2 cellular contexts compared by ENCODE assay signal in the genomic region with DNA sequence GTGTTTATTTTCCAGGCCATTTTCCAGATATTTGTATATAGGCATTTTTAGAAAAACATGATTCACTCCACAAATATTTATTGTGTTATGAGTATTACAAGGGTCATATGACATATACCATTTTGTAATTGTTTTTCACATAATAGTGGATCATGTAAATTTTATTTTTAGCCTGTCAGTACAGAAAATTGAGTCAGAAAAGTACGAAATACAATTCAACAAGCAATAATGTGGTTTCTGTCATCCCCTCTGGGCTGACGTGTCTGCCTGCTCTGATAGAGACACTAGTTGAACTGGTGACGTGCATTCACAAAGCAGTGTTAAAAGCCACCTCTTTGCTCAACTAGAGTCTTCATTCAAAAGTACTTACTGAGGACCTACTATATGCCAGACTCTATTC.
A peak's percentile ranks its signal among the peaks of the same experiment; 100 is the strongest.
TF ChIP-seq lines count a peak whose summit lies in the region.

No MANE protein-coding gene starts in this region.

TF ChIP-seq in IMR-90, 13 proteins besides CTCF, POLR2A, EP300 and RAD21 (continued from another document):
- TF ChIP-seq, protein P1, sequence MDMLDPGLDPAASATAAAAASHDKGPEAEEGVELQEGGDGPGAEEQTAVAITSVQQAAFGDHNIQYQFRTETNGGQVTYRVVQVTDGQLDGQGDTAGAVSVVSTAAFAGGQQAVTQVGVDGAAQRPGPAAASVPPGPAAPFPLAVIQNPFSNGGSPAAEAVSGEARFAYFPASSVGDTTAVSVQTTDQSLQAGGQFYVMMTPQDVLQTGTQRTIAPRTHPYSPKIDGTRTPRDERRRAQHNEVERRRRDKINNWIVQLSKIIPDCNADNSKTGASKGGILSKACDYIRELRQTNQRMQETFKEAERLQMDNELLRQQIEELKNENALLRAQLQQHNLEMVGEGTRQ (IDR thresholded peaks at IDR 0.05; ENCODE audit: low read depth, low read length) = no peak
- TF ChIP-seq FOS (IDR thresholded peaks at IDR 0.05; ENCODE audit: low read depth, low read length) = 0 out of 2 replicates have a peak, but pooled peaks have one; percentile 12

TF ChIP-seq in K562, 482 proteins besides CTCF, POLR2A, EP300 and RAD21 (continued from another document):
- TF ChIP-seq, protein P2, sequence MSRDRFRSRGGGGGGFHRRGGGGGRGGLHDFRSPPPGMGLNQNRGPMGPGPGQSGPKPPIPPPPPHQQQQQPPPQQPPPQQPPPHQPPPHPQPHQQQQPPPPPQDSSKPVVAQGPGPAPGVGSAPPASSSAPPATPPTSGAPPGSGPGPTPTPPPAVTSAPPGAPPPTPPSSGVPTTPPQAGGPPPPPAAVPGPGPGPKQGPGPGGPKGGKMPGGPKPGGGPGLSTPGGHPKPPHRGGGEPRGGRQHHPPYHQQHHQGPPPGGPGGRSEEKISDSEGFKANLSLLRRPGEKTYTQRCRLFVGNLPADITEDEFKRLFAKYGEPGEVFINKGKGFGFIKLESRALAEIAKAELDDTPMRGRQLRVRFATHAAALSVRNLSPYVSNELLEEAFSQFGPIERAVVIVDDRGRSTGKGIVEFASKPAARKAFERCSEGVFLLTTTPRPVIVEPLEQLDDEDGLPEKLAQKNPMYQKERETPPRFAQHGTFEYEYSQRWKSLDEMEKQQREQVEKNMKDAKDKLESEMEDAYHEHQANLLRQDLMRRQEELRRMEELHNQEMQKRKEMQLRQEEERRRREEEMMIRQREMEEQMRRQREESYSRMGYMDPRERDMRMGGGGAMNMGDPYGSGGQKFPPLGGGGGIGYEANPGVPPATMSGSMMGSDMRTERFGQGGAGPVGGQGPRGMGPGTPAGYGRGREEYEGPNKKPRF (IDR thresholded peaks at IDR 0.05; ENCODE audit: low read depth, low read length) = no peak
- TF ChIP-seq, protein P3, sequence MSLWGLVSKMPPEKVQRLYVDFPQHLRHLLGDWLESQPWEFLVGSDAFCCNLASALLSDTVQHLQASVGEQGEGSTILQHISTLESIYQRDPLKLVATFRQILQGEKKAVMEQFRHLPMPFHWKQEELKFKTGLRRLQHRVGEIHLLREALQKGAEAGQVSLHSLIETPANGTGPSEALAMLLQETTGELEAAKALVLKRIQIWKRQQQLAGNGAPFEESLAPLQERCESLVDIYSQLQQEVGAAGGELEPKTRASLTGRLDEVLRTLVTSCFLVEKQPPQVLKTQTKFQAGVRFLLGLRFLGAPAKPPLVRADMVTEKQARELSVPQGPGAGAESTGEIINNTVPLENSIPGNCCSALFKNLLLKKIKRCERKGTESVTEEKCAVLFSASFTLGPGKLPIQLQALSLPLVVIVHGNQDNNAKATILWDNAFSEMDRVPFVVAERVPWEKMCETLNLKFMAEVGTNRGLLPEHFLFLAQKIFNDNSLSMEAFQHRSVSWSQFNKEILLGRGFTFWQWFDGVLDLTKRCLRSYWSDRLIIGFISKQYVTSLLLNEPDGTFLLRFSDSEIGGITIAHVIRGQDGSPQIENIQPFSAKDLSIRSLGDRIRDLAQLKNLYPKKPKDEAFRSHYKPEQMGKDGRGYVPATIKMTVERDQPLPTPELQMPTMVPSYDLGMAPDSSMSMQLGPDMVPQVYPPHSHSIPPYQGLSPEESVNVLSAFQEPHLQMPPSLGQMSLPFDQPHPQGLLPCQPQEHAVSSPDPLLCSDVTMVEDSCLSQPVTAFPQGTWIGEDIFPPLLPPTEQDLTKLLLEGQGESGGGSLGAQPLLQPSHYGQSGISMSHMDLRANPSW (CRISPR knock-in tag; IDR thresholded peaks at IDR 0.05) = no peak
- TF ChIP-seq, protein P4, sequence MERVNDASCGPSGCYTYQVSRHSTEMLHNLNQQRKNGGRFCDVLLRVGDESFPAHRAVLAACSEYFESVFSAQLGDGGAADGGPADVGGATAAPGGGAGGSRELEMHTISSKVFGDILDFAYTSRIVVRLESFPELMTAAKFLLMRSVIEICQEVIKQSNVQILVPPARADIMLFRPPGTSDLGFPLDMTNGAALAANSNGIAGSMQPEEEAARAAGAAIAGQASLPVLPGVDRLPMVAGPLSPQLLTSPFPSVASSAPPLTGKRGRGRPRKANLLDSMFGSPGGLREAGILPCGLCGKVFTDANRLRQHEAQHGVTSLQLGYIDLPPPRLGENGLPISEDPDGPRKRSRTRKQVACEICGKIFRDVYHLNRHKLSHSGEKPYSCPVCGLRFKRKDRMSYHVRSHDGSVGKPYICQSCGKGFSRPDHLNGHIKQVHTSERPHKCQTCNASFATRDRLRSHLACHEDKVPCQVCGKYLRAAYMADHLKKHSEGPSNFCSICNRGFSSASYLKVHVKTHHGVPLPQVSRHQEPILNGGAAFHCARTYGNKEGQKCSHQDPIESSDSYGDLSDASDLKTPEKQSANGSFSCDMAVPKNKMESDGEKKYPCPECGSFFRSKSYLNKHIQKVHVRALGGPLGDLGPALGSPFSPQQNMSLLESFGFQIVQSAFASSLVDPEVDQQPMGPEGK (CRISPR knock-in tag; IDR thresholded peaks at IDR 0.05; ENCODE audit: borderline replicate concordance) = no peak
- TF ChIP-seq, protein P5, sequence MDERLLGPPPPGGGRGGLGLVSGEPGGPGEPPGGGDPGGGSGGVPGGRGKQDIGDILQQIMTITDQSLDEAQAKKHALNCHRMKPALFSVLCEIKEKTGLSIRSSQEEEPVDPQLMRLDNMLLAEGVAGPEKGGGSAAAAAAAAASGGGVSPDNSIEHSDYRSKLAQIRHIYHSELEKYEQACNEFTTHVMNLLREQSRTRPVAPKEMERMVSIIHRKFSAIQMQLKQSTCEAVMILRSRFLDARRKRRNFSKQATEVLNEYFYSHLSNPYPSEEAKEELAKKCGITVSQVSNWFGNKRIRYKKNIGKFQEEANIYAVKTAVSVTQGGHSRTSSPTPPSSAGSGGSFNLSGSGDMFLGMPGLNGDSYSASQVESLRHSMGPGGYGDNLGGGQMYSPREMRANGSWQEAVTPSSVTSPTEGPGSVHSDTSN (CRISPR knock-in tag; IDR thresholded peaks at IDR 0.05; ENCODE audit: low read depth) = no peak
- TF ChIP-seq, protein P5 (tag; conservative IDR thresholded peaks at IDR 0.05; ENCODE audit: low read depth) = no peak
- TF ChIP-seq, protein P6, sequence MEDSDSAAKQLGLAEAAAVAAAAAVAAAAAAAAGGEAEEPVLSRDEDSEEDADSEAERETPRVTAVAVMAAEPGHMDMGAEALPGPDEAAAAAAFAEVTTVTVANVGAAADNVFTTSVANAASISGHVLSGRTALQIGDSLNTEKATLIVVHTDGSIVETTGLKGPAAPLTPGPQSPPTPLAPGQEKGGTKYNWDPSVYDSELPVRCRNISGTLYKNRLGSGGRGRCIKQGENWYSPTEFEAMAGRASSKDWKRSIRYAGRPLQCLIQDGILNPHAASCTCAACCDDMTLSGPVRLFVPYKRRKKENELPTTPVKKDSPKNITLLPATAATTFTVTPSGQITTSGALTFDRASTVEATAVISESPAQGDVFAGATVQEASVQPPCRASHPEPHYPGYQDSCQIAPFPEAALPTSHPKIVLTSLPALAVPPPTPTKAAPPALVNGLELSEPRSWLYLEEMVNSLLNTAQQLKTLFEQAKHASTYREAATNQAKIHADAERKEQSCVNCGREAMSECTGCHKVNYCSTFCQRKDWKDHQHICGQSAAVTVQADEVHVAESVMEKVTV (CRISPR knock-in tag; IDR thresholded peaks at IDR 0.05) = no peak
- TF ChIP-seq TCFL5 (CRISPR knock-in tag; conservative IDR thresholded peaks at IDR 0.05) = no peak
- no peak for TF ChIP-seq KDM2B (CRISPR knock-in tag; IDR thresholded peaks at IDR 0.05)
- no peak for TF ChIP-seq CHD2 (IDR thresholded peaks at IDR 0.05; ENCODE audit: low read depth, low read length)
- no peak for TF ChIP-seq ETV5 (CRISPR knock-in tag; IDR thresholded peaks at IDR 0.05; ENCODE audit: low read depth)
- TF ChIP-seq POLR3G (IDR thresholded peaks at IDR 0.05; ENCODE audit: extremely low read depth, insufficient read length, insufficient replicate concordance) = no peak
- TF ChIP-seq MIER1 (IDR thresholded peaks at IDR 0.05; ENCODE audit: low read depth) = no peak
- TF ChIP-seq EZH2 (IDR thresholded peaks at IDR 0.05; ENCODE audit: borderline replicate concordance, low read depth, low read length) = no peak
- TF ChIP-seq CEBPG (CRISPR knock-in tag; IDR thresholded peaks at IDR 0.05) = no peak
- no peak for TF ChIP-seq CEBPG (tag; conservative IDR thresholded peaks at IDR 0.05 in 1 of 2, IDR thresholded peaks at IDR 0.05 in 1 of 2)
- TF ChIP-seq SIN3A (IDR thresholded peaks at IDR 0.05; ENCODE audit: borderline replicate concordance in 2 of 2, control insufficient read depth in 1 of 2, low read depth in 2 of 2, low read length in 2 of 2) = no peak
- TF ChIP-seq, protein P7, sequence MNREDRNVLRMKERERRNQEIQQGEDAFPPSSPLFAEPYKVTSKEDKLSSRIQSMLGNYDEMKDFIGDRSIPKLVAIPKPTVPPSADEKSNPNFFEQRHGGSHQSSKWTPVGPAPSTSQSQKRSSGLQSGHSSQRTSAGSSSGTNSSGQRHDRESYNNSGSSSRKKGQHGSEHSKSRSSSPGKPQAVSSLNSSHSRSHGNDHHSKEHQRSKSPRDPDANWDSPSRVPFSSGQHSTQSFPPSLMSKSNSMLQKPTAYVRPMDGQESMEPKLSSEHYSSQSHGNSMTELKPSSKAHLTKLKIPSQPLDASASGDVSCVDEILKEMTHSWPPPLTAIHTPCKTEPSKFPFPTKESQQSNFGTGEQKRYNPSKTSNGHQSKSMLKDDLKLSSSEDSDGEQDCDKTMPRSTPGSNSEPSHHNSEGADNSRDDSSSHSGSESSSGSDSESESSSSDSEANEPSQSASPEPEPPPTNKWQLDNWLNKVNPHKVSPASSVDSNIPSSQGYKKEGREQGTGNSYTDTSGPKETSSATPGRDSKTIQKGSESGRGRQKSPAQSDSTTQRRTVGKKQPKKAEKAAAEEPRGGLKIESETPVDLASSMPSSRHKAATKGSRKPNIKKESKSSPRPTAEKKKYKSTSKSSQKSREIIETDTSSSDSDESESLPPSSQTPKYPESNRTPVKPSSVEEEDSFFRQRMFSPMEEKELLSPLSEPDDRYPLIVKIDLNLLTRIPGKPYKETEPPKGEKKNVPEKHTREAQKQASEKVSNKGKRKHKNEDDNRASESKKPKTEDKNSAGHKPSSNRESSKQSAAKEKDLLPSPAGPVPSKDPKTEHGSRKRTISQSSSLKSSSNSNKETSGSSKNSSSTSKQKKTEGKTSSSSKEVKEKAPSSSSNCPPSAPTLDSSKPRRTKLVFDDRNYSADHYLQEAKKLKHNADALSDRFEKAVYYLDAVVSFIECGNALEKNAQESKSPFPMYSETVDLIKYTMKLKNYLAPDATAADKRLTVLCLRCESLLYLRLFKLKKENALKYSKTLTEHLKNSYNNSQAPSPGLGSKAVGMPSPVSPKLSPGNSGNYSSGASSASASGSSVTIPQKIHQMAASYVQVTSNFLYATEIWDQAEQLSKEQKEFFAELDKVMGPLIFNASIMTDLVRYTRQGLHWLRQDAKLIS (CRISPR knock-in tag; IDR thresholded peaks at IDR 0.05) = no peak
- TF ChIP-seq ATF7 (IDR thresholded peaks at IDR 0.05) = no peak
